Comparison of ENCODE assay signal across 8 cellular contexts in genomic region chr2:49973917-49974368, GRCh38.
DNase-seq lines count a peak whose midpoint lies in the region; ATAC-seq and TF ChIP-seq lines count a peak whose summit lies in the region.

No MANE protein-coding gene starts in this region.

- TF ChIP-seq POLR2A in ovary (IDR thresholded peaks at IDR 0.05) (no peak), tibial nerve (IDR thresholded peaks at IDR 0.05) (no peak)

- H3K27me3 ChIP-seq in Panc1 (ENCODE audit: control insufficient read depth, insufficient read depth, low read length) (no peaks in the 10 kb centered on the region), ovary (no peaks in the 10 kb centered on the region), tibial nerve (no peaks in the 10 kb centered on the region)

- peak; percentile 88 for ATAC-seq in HG03460 (IDR thresholded peaks at IDR 0.05; ENCODE audit: unreplicated experiment)
- ATAC-seq in Panc1 = peak; percentile 93

- H3K4me3 ChIP-seq in Panc1 (ENCODE audit: low read depth in 2 of 2, low read length in 2 of 2) = peak overlapping the region; percentile 31 to 38
- H3K4me3 ChIP-seq in ovary = peak overlapping the region; percentile 2
- H3K4me3 ChIP-seq in tibial nerve = peak overlapping the region; percentile 10 to 42 (median 22)

- BruUV-seq in Panc1 (replicated peaks; lab: Mats Ljungman, UMichigan) = no TSS peak

- intact Hi-C loops in Panc1 (cut with micrococcal nuclease; ENCODE audit: unreplicated experiment) (no loop called here), head of caudate nucleus (cut with DNase I) (no loop called here), ovary (cut with DNase I) (no loop called here)

- CTCF ChIA-PET in Panc1 (lab: Charles Lee) = no interaction called here

- POLR2A ChIA-PET in Panc1 (lab: Charles Lee) = no interaction called here

- no peaks in the 10 kb centered on the region for H3K4me1 ChIP-seq in Panc1 (ENCODE audit: control insufficient read depth, insufficient read depth, low read length)
- peaks cover 2% of the 10 kb centered on the region for H3K4me1 ChIP-seq in ovary (ENCODE audit: insufficient read depth)
- H3K4me1 ChIP-seq in tibial nerve = peaks cover 0 to 15% (median 3%) of the 10 kb centered on the region in 4 donors

- H3K27ac ChIP-seq in Panc1 (ENCODE audit: low read length) (no peak overlapping the region), ovary (no peak overlapping the region), tibial nerve (no peak overlapping the region)

- TF ChIP-seq CTCF in Panc1 (IDR thresholded peaks at IDR 0.05) (no peak), ovary (IDR thresholded peaks at IDR 0.05) (no peak), tibial nerve (IDR thresholded peaks at IDR 0.05) (no peak)

- WGBS in ovary, 3 donors = 1 to 6% (median 2%) methylated on average over 14 of the region's 14 CpGs
- WGBS in tibial nerve, 2 donors = 18% methylated on average over 14 of the region's 14 CpGs

- TF ChIP-seq EP300 in ovary (IDR thresholded peaks at IDR 0.05) (no peak), tibial nerve (IDR thresholded peaks at IDR 0.05) (no peak)

- no peaks in the 10 kb centered on the region for H3K36me3 ChIP-seq in Panc1 (ENCODE audit: control insufficient read depth, insufficient read depth, low read length)
- no peaks in the 10 kb centered on the region for H3K36me3 ChIP-seq in ovary
- H3K36me3 ChIP-seq in tibial nerve = no peaks in the 10 kb centered on the region

- DNase-seq in NK-92 treated with Interleukin-12 subunit alpha and Interleukin-12 subunit beta, amount 100 ng/mL, for 24 hours (lab: John Stamatoyannopoulos, UW) = peak; percentile 35
- DNase-seq in NK-92 (lab: John Stamatoyannopoulos, UW; ENCODE audit: unreplicated experiment) (no peak), Panc1 (ENCODE audit: low read depth, low spot score) (peak; percentile 15), head of caudate nucleus (peak; percentile 90 to 98 (median 96)), ovary (peak; percentile 13 to 50 (median 45)), tibial nerve (ENCODE audit: low spot score in 2 of 2) (peak; percentile 24 to 36)
- peak; percentile 21 for DNase-seq in activated effector memory CD4-positive, alpha-beta T cell treated with Interleukin-2 at 50 U/mL for 16 hours

- in situ Hi-C loops in Panc1 (cut with HindIII; ENCODE audit: low pct_unique_long_range_greater_than_20kb, low sequenced_read_pairs) = no loop called here

- H3K9me3 ChIP-seq in Panc1 (ENCODE audit: control insufficient read depth, insufficient read depth, low read depth, low read length) (no peaks in the 10 kb centered on the region), ovary (no peaks in the 10 kb centered on the region), tibial nerve (peaks cover 0 to 8% (median 0%) of the 10 kb centered on the region in 4 donors)
